ENCODE assay signal across 10 cellular contexts in the genomic region with DNA sequence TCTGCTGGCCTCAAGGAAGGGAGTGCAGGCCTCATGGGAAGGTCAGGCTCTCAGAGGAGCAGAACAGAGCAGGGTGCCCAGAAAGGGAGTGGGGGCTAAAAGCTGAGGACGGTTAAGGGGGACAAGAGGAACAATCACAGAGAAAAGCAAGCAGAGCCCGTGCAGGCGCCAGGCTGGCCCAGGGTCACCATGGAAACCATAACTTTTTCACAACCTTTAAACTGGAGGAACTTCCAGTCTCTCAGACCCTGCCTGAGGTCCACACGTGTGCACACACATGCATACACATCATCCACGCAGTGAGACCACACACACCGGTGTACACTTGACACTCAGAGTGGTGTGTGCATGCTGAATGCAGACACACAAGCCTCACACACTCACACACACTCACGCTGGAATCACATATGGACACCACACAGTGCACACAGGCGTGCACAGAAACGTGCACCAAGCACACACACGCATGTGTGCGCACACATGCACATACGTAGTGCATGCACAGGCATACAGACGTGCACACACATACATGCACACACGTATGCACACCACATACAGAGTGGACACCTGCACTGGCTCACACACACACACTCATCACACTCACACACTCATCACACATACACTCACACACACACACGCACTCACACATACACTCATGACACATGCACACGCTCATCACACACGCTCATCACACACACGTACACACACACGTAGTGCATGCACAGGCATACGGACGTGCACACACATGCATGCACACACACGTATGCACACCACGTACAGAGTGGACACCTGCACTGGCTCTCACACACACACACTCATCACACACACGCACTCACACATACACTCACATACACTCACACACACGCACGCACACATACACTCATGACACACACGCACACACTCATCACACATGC. TPM values are rescaled to one million over a fixed set of nuclear protein-coding genes. Genes with fewer than 3 reads are reported as not detected.
A peak's percentile ranks its signal among the peaks of the same experiment; 100 is the strongest.
DNase-seq lines count a peak whose midpoint lies in the region; ATAC-seq and TF ChIP-seq lines count a peak whose summit lies in the region.
"Had no signal": no experiment of that assay in that cellular context is flagged by ENCODE, and none has a peak within 500 bp of the region (broad histone marks: within the 10 kb centered on the region; RNA-seq: fewer than 3 reads in every experiment).

No MANE protein-coding gene starts in this region.

- H3K4me1 Mint-ChIP-seq in nephron = peaks cover 12% of the 10 kb centered on the region

- intact Hi-C loops in Right ventricle myocardium superior (cut with DNase I) = no loop called here
- intact Hi-C loops in Right ventricle myocardium inferior (cut with DNase I) = no loop called here
- intact Hi-C loops in vagina (cut with DNase I) = loop anchor here (1.0 kb wide), 1 partner anchor 26 kb away; no protein-coding TSS in a partner anchor

- no peaks in the 10 kb centered on the region for H3K27me3 ChIP-seq in vagina

- peak overlapping the region; percentile 87 for H3K27ac ChIP-seq in vagina

- peak overlapping the region; percentile 31 to 56 (median 55) for H3K4me3 Mint-ChIP-seq in nephron

- no peaks in the 10 kb centered on the region for H3K9me3 Mint-ChIP-seq in nephron
- H3K9me3 Mint-ChIP-seq: dendritic cell treated with granulocyte-macrophage colony-stimulating factor and Interleukin-4, amounts not matched to agents 40 ng/mL and 50 ng/mL, for 4 days had no signal

- H3K4me3 ChIP-seq in vagina = no peak overlapping the region

- H3K4me1 ChIP-seq in vagina = peaks cover 59% of the 10 kb centered on the region

- no peak for TF ChIP-seq POLR2A in vagina (IDR thresholded peaks at IDR 0.05)

- H3K36me3 Mint-ChIP-seq in nephron (ENCODE audit: low read depth) = no peaks in the 10 kb centered on the region

- no peak overlapping the region for H3K27ac Mint-ChIP-seq in nephron
- H3K27ac Mint-ChIP-seq: dendritic cell treated with granulocyte-macrophage colony-stimulating factor and Interleukin-4, amounts not matched to agents 40 ng/mL and 50 ng/mL, for 4 days had no signal

- DNase-seq in Right ventricle myocardium superior (peak; percentile 46), Right ventricle myocardium inferior (ENCODE audit: missing footprints) (no peak), brain pericyte (ENCODE audit: low read depth, low spot score) (peak; percentile 68), vagina (ENCODE audit: extremely low spot score in 2 of 2) (peak; percentile 67 to 83), anterior cingulate cortex (lab: John Stamatoyannopoulos, UW) (no peak)
- DNase-seq: mesendoderm had no signal

- TF ChIP-seq CTCF in nephron (IDR thresholded peaks at IDR 0.05; ENCODE audit: unreplicated experiment in 3 of 3) (no peak), vagina (IDR thresholded peaks at IDR 0.05) (no peak)

- H3K27me3 Mint-ChIP-seq in nephron (ENCODE audit: low read depth) = peaks cover 4% of the 10 kb centered on the region

- no peaks in the 10 kb centered on the region for H3K9me3 ChIP-seq in vagina

- no peaks in the 10 kb centered on the region for H3K36me3 ChIP-seq in vagina

- ATAC-seq in Right ventricle myocardium superior (ENCODE audit: poor library complexity) (no peak), Right ventricle myocardium inferior (no peak), HG03175 (IDR thresholded peaks at IDR 0.05; ENCODE audit: unreplicated experiment) (no peak)
- ATAC-seq in activated CD4-positive, CD25-positive, alpha-beta regulatory T cell treated with anti-CD3 and anti-CD28 coated beads, Interleukin-2, amount 50 U/mL, for 24 hours = no peak

RNA-seq across cellular contexts. Expression of a gene that starts 37.2 kb away (rescaled TPM):
- total RNA-seq in Right ventricle myocardium superior = 8.0 TPM
- 6.7 TPM for total RNA-seq in Right ventricle myocardium inferior
- total RNA-seq in vagina = 55.5 TPM

RNA-seq across cellular contexts. Expression of a gene that starts 55.1 kb away (rescaled TPM):
- total RNA-seq in Right ventricle myocardium superior (not detected), Right ventricle myocardium inferior (not detected), vagina (0.49 TPM)

Comparison
In these comparisons a context has a peak if more than half of its experiments do, and no peak if none do; other contexts are left out.
1. DNase-seq: peak in Right ventricle myocardium superior (single experiment), brain pericyte (single experiment) and vagina (2 of 2); none in Right ventricle myocardium inferior (single experiment) and anterior cingulate cortex (0 of 58).